Comparison of ENCODE assay signal across 12 cellular contexts in genomic region chr17:49836111-49837030, GRCh38. TPM values are rescaled to one million over a fixed set of nuclear protein-coding genes. Genes with fewer than 3 reads are reported as not detected.
DNase-seq lines count a peak whose midpoint lies in the region; ATAC-seq and TF ChIP-seq lines count a peak whose summit lies in the region.
"Had no signal": no experiment of that assay in that cellular context is flagged by ENCODE, and none has a peak within 500 bp of the region (broad histone marks: within the 10 kb centered on the region; RNA-seq: fewer than 3 reads in every experiment).

No MANE protein-coding gene starts in this region.

- DNase-seq in EH (ENCODE audit: low read depth) (peak; percentile 78), SK-N-SH (no peak), glomerular endothelial cell (ENCODE audit: extremely low read depth, low read depth, low spot score) (peak; percentile 80), renal cortical epithelial cell (ENCODE audit: low read depth) (peak; percentile 98), CD14-positive monocyte (ENCODE audit: low spot score) (no peak), suprapubic skin (ENCODE audit: low spot score in 2 of 2) (no peak)
- no peak for DNase-seq in activated effector memory CD4-positive, alpha-beta T cell treated with anti-CD3 and anti-CD28 coated beads, Interleukin-2, amount 50 U/mL, for 16 hours
- DNase-seq: activated CD4-positive, alpha-beta T cell treated with anti-CD3 and anti-CD28 coated beads for 1 hour; amniotic stem cell had no signal

- peak overlapping the region in 1 of 7 donors; percentile 31 for H3K27ac Mint-ChIP-seq in CD14-positive monocyte

- peak overlapping the region; percentile 5 to 17; a peak in 1 of 4 replicates for H3K27ac ChIP-seq in SK-N-SH (ENCODE audit: low read depth in 2 of 2, low read length in 1 of 2)
- H3K27ac ChIP-seq in suprapubic skin, result no peak overlapping the region

- no peak for TF ChIP-seq RAD21 in SK-N-SH (IDR thresholded peaks at IDR 0.05; ENCODE audit: low read length)

- POLR2A ChIA-PET in SK-N-SH (lab: Yijun Ruan, JAX), result no interaction called here

- H3K27me3 ChIP-seq in SK-N-SH (ENCODE audit: insufficient read depth) (no peaks in the 10 kb centered on the region), suprapubic skin (no peaks in the 10 kb centered on the region)

- H3K4me3 Mint-ChIP-seq in CD14-positive monocyte, result no peak overlapping the region

- H3K4me1 Mint-ChIP-seq in CD14-positive monocyte, result peaks cover 17% of the 10 kb centered on the region

- no peaks in the 10 kb centered on the region for H3K9me2 ChIP-seq in SK-N-SH

- peaks cover 40 to 67% of the 10 kb centered on the region in 2 donors for H3K36me3 Mint-ChIP-seq in CD14-positive monocyte

- no peak overlapping the region for H3K4me2 ChIP-seq in SK-N-SH

- H3K4me1 ChIP-seq in SK-N-SH (ENCODE audit: control insufficient read depth in 1 of 2, insufficient read depth in 2 of 2, low read depth in 1 of 2, low read length in 1 of 2), result peaks cover 0 to 7% of the 10 kb centered on the region in 2 experiments; a peak in 1 of 4 replicates
- H3K4me1 ChIP-seq in suprapubic skin, result peaks cover 27% of the 10 kb centered on the region

- no peak for TF ChIP-seq CTCF in SK-N-SH (IDR thresholded peaks at IDR 0.05)
- no peak for TF ChIP-seq CTCF in CD14-positive monocyte (IDR thresholded peaks at IDR 0.05)
- TF ChIP-seq CTCF in suprapubic skin (IDR thresholded peaks at IDR 0.05), result no peak

- CTCF ChIA-PET in SK-N-SH (lab: Yijun Ruan, JAX), result interaction anchor here (1.5 kb wide), 1 partner anchor 44 kb away, joined by 3 read pairs; no protein-coding TSS in a partner anchor

- no peak for TF ChIP-seq POLR2A in suprapubic skin (IDR thresholded peaks at IDR 0.05)

- H4K20me1 ChIP-seq in SK-N-SH (ENCODE audit: insufficient read depth), result no peaks in the 10 kb centered on the region

- H3K27me3 Mint-ChIP-seq in CD14-positive monocyte (ENCODE audit: low read depth in 3 of 3), result no peaks in the 10 kb centered on the region

- H3K4me3 ChIP-seq in SK-N-SH (ENCODE audit: low read depth in 2 of 2, low read length in 1 of 2) (no peak overlapping the region), suprapubic skin (no peak overlapping the region)
- H3K4me3 ChIP-seq: K562 had no signal

- H3K36me3 ChIP-seq in SK-N-SH (replicated peaks in 1 of 2; ENCODE audit: control insufficient read depth in 1 of 2, insufficient read depth in 2 of 2, low read length in 1 of 2) (peaks cover 19 to 32% of the 10 kb centered on the region in 2 experiments), suprapubic skin (peaks cover 32% of the 10 kb centered on the region)

- no peaks in the 10 kb centered on the region for H3K9me3 Mint-ChIP-seq in CD14-positive monocyte

- no peaks in the 10 kb centered on the region for H3K9me3 ChIP-seq in SK-N-SH
- H3K9me3 ChIP-seq in suprapubic skin, result no peaks in the 10 kb centered on the region

- ATAC-seq in GM19328 (IDR thresholded peaks at IDR 0.05; ENCODE audit: unreplicated experiment), result no peak
- ATAC-seq: K562 had no signal

- intact Hi-C loops in CD14-positive monocyte (cut with micrococcal nuclease), result no loop called here

- WGBS in SK-N-SH (ENCODE audit: low lambda C conversion rate), result 62% methylated on average over 16 of the region's 16 CpGs
- 60% methylated on average over 16 of the region's 16 CpGs for WGBS in suprapubic skin

- H2AFZ ChIP-seq in SK-N-SH (ENCODE audit: low read depth), result no peak overlapping the region

- TF ChIP-seq EP300 in SK-N-SH (IDR thresholded peaks at IDR 0.05; ENCODE audit: borderline replicate concordance in 1 of 2, low read depth in 1 of 2, low read length in 1 of 2) (no peak), suprapubic skin (IDR thresholded peaks at IDR 0.05) (no peak)

- H3F3A ChIP-seq in SK-N-SH (replicated peaks; ENCODE audit: insufficient read depth), result peaks cover 1% of the 10 kb centered on the region

- no peaks in the 10 kb centered on the region for H3K79me2 ChIP-seq in SK-N-SH (ENCODE audit: insufficient read depth)

- H3K9ac ChIP-seq in SK-N-SH, result no peak overlapping the region

TF ChIP-seq in SK-N-SH, 30 proteins besides CTCF, POLR2A, EP300 and RAD21:
- TF ChIP-seq GATA2 (CRISPR knock-in tag; IDR thresholded peaks at IDR 0.05), result no peak
- TF ChIP-seq PBX3 (IDR thresholded peaks at IDR 0.05), result 0 out of 2 replicates have a peak, but pooled peaks have one; percentile 40

RNA-seq across cellular contexts. Expression of gene TAC4, which starts 11.5 kb away (rescaled TPM):
- polyA plus RNA-seq in SK-N-SH (2012; rRNA removed) (not detected in 2 replicates), CD14-positive monocyte (not detected)
- polyA plus RNA-seq in SK-N-SH (2012; cell fraction: cytosol; rRNA removed), result not detected in 2 replicates
- polyA plus RNA-seq in SK-N-SH (2012; cell fraction: nucleus; rRNA removed), result not detected in 2 replicates
- total RNA-seq in glomerular endothelial cell (not detected in 2 replicates), renal cortical epithelial cell (not detected in 2 replicates), suprapubic skin (not detected)
- total RNA-seq: K562 had no signal
- polyA plus RNA-seq: urinary bladder had no signal

RNA-seq across cellular contexts. Expression of gene KAT7, which starts 47.9 kb away (rescaled TPM):
- 18.5 and 20.2 TPM in 2 replicates for polyA plus RNA-seq in SK-N-SH (2012; rRNA removed)
- polyA plus RNA-seq in SK-N-SH (2012; cell fraction: cytosol; rRNA removed), result 16.2 and 16.6 TPM in 2 replicates
- polyA plus RNA-seq in SK-N-SH (2012; cell fraction: nucleus; rRNA removed), result 29.1 and 32.5 TPM in 2 replicates
- total RNA-seq in glomerular endothelial cell, result 23.7 and 34.4 TPM in 2 replicates
- total RNA-seq in renal cortical epithelial cell, result 21.0 and 47.6 TPM in 2 replicates
- polyA plus RNA-seq in CD14-positive monocyte, result 10 to 100 TPM; 17.5 to 28.1 TPM
- 10 to 100 TPM; 37.1 to 71.4 (median 52.2) TPM for total RNA-seq in suprapubic skin

Comparison
In these comparisons a context has a peak if more than half of its experiments do, and no peak if none do; other contexts are left out.
1. DNase-seq: peak in EH (single experiment), glomerular endothelial cell (single experiment) and renal cortical epithelial cell (single experiment); none in SK-N-SH (single experiment), CD14-positive monocyte (single experiment), suprapubic skin (0 of 2) and activated effector memory CD4-positive, alpha-beta T cell treated with anti-CD3 and anti-CD28 coated beads, Interleukin-2, amount 50 U/mL, for 16 hours (single experiment).